Comparison of ENCODE assay signal across 8 cellular contexts in genomic region chr13:30307194-30307965, GRCh38. TPM values are rescaled to one million over a fixed set of nuclear protein-coding genes. Genes with fewer than 3 reads are reported as not detected.
A peak's percentile ranks its signal among the peaks of the same experiment; 100 is the strongest.
DNase-seq lines count a peak whose midpoint lies in the region; ATAC-seq, FAIRE-seq and TF ChIP-seq lines count a peak whose summit lies in the region.

KATNAL1 (minus strand) TSS chr13:30307551; CDS start chr13:30283777, 23,774 bp downstream.

- no peaks in the 10 kb centered on the region for H3K9me3 ChIP-seq in kidney (ENCODE audit: control insufficient read depth in 1 of 2, low read length in 2 of 2)

- ATAC-seq in HG03064 (IDR thresholded peaks at IDR 0.05; ENCODE audit: low read depth, unreplicated experiment) (peak; percentile 41), WTC11 (peak; percentile 61)

- peak within 1 kb of the TSS; percentile 81 for H3K27ac Mint-ChIP-seq in WTC11

- peaks cover 36% of the 10 kb centered on the region for H3K4me1 Mint-ChIP-seq in WTC11

- peak within 1 kb of the TSS; percentile 37 to 65 for H3K9ac ChIP-seq in kidney (ENCODE audit: low read length in 2 of 2)

- H3K4me3 ChIP-seq in AG04449 (ENCODE audit: low read depth, low read length): peak within 1 kb of the TSS; percentile 93
- peak within 1 kb of the TSS; percentile 91 to 92 for H3K4me3 ChIP-seq in kidney (ENCODE audit: low read length in 2 of 2)

- no peaks in the 10 kb centered on the region for H3K27me3 Mint-ChIP-seq in WTC11 (ENCODE audit: low read depth)

- POLR2A ChIA-PET in AG04449 (lab: Yijun Ruan, JAX): interaction anchor here (0.7 kb wide), 1 partner anchor 35 kb away, joined by 4 read pairs; no protein-coding TSS in a partner anchor
- POLR2A ChIA-PET in WTC11 (lab: Charles Lee): interaction anchor here (0.7 to 1.0 kb wide), 2 partner anchors 16 to 50 kb away, joined by 3 to 4 read pairs; no protein-coding TSS in a partner anchor

- H3K9me3 Mint-ChIP-seq in WTC11: no peaks in the 10 kb centered on the region

- H3K36me3 ChIP-seq in kidney (ENCODE audit: control insufficient read depth in 1 of 2, insufficient read depth in 2 of 2, low read length in 2 of 2): no peaks in the 10 kb centered on the region

- intact Hi-C loops in kidney (cut with DNase I): no loop called here

- peak; percentile 14 for TF ChIP-seq POLR2A in GM18526 (IDR thresholded peaks at IDR 0.05; ENCODE audit: extremely low read depth, insufficient read length)

- DNase-seq in AG04449 (ENCODE audit: low read depth, low spot score): no peak
- DNase-seq in NCI-H2171 treated with DMSO at 0.1 percent for 48 hours (lab: John Stamatoyannopoulos, UW): peak; percentile 68
- peak; percentile 73 for DNase-seq in WTC11 (ENCODE audit: low spot score)
- DNase-seq in central memory CD4-positive, alpha-beta T cell: peak; percentile 63
- DNase-seq in kidney: peak; percentile 93
- peak; percentile 31 to 51 for DNase-seq in stimulated activated CD4-positive, alpha-beta T cell treated with anti-CD3 and anti-CD28 coated beads, Interleukin-15, amount 100 ng/mL, for 1 hour (ENCODE audit: low read depth in 1 of 2, low spot score in 1 of 2)

- peak within 1 kb of the TSS; percentile 75 to 92 for H3K27ac ChIP-seq in kidney (ENCODE audit: low read depth in 2 of 2, low read length in 2 of 2)

- TF ChIP-seq CTCF in AG04449 (IDR thresholded peaks at IDR 0.05; ENCODE audit: insufficient read depth, low read length, missing control alignments) (no peak), WTC11 (IDR thresholded peaks at IDR 0.05) (no peak), kidney (IDR thresholded peaks at IDR 0.05; ENCODE audit: borderline replicate concordance, extremely low read depth, insufficient read depth) (no peak)

- CTCF ChIA-PET in AG04449 (lab: Yijun Ruan, JAX) (interaction anchor here (0.7 to 2.2 kb wide), 5 partner anchors 14 to 175 kb away, joined by 3 to 6 read pairs (median 3); no protein-coding TSS in a partner anchor), WTC11 (lab: Charles Lee) (interaction anchor here (0.9 to 3.0 kb wide), 8 partner anchors 11 to 704 kb away, joined by 3 to 26 read pairs (median 4); no protein-coding TSS in a partner anchor)

- H3K4me1 ChIP-seq in kidney (ENCODE audit: control insufficient read depth in 1 of 2, insufficient read depth in 1 of 2, low read depth in 1 of 2, low read length in 2 of 2): peaks cover 0 to 2% of the 10 kb centered on the region in 2 donors

- no peak for FAIRE-seq in kidney (lab: Jason Lieb, UNC)

- H3K4me3 Mint-ChIP-seq in WTC11: peak within 1 kb of the TSS; percentile 80

- H3K36me3 Mint-ChIP-seq in WTC11: no peaks in the 10 kb centered on the region

TF ChIP-seq in WTC11, 78 proteins besides CTCF, POLR2A, EP300 and RAD21 (continues in another document):
- TF ChIP-seq E2F4 (CRISPR knock-in tag; IDR thresholded peaks at IDR 0.05; ENCODE audit: borderline replicate concordance, low read depth) (peak; percentile 9; the same call in 1 of the 2 replicates), ZNF416 (CRISPR knock-in tag; IDR thresholded peaks at IDR 0.05) (0 out of 2 replicates have a peak, but pooled peaks have one; percentile 70), NFYB (CRISPR knock-in tag; conservative IDR thresholded peaks at IDR 0.05; ENCODE audit: low read depth) (no peak), SMAD4 (CRISPR knock-in tag; IDR thresholded peaks at IDR 0.05) (no peak), HMGXB4 (CRISPR knock-in tag; IDR thresholded peaks at IDR 0.05) (0 out of 2 replicates have a peak, but pooled peaks have one; percentile 47), MLX (CRISPR knock-in tag; IDR thresholded peaks at IDR 0.05) (no peak), NR2C2 (CRISPR knock-in tag; IDR thresholded peaks at IDR 0.05) (no peak), ZNF423 (CRISPR knock-in tag; IDR thresholded peaks at IDR 0.05) (peak; percentile 63; the same call in 1 of the 2 replicates), IRF1 (CRISPR knock-in tag; IDR thresholded peaks at IDR 0.05) (0 out of 2 replicates have a peak, but pooled peaks have one; percentile 23), ZNF512 (CRISPR knock-in tag; IDR thresholded peaks at IDR 0.05; ENCODE audit: borderline replicate concordance) (no peak), ATF1 (CRISPR knock-in tag; IDR thresholded peaks at IDR 0.05) (peak; percentile 34; the same call in 1 of the 2 replicates), ETV6 (CRISPR knock-in tag; IDR thresholded peaks at IDR 0.05) (peak; percentile 63; the same call in 1 of the 2 replicates), E2F5 (CRISPR knock-in tag; IDR thresholded peaks at IDR 0.05) (peak; percentile 48; the same call in 1 of the 2 replicates), ESRRA (CRISPR knock-in tag; IDR thresholded peaks at IDR 0.05; ENCODE audit: borderline replicate concordance) (0 out of 2 replicates have a peak, but pooled peaks have one; percentile 15)

RNA-seq across cellular contexts. Expression of gene KATNAL1, which starts in this region (rescaled TPM):
- total RNA-seq in WTC11 (2021) (13.2 to 14.2 TPM (median 13.4 TPM) in 3 replicates), kidney (21.8 TPM)
- polyA plus RNA-seq in kidney (ENCODE audit: insufficient read depth, low read depth, low replicate concordance): 2.5 TPM
